ENCODE assay signal across 20 cellular contexts in the genomic region with DNA sequence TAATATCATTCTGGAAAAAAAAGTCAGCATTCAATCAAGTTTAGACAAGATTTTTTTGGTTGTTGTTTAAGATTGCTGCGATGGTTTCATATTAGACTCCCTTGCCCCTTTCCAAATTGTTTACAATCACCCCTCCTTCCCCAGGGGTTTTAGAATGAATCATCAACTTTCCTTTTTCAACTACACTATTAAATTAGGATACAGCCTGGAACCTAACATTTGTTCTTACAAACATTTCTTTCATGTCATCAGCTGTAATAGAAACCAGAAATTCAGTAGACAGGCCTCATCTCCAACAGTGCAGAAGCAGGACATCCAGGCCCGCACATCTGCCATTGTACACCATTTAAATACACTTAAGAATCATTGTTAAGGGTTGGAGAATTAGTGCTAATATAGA. TPM values are rescaled to one million over a fixed set of nuclear protein-coding genes. Genes with fewer than 3 reads are reported as not detected.
DNase-seq lines count a peak whose midpoint lies in the region; ATAC-seq and TF ChIP-seq lines count a peak whose summit lies in the region.
"Had no signal": no experiment of that assay in that cellular context is flagged by ENCODE, and none has a peak within 500 bp of the region (broad histone marks: within the 10 kb centered on the region; RNA-seq: fewer than 3 reads in every experiment).

No MANE protein-coding gene starts in this region.

- H3K27ac Mint-ChIP-seq in activated naive CD8-positive, alpha-beta T cell treated with anti-CD3 and anti-CD28 coated beads for 36 hours, result no peak overlapping the region
- H3K27ac Mint-ChIP-seq: activated naive CD8-positive, alpha-beta T cell; GM23338; stimulated activated memory B cell treated with anti-CD40 and anti-IgM and Interleukin-4, amounts not matched to agents 10 μg/mL and 1 μg/mL and 100 μg/mL, for 72 hours had no signal

- peak; percentile 40 for DNase-seq in AG08395 (ENCODE audit: low spot score)
- peak in 1 of 2 experiments; percentile 52 for DNase-seq in SJSA1 (ENCODE audit: low read depth in 1 of 2, low spot score in 2 of 2)
- peak; percentile 50 for DNase-seq in fibroblast of the aortic adventitia (ENCODE audit: low read depth)
- no peak for DNase-seq in sigmoid colon
- no peak for DNase-seq in SHP77 (lab: John Stamatoyannopoulos, UW)
- DNase-seq in MG63, result no peak
- DNase-seq in activated naive CD8-positive, alpha-beta T cell treated with anti-CD3 and anti-CD28 coated beads for 36 hours, result no peak
- DNase-seq: activated T-cell treated with anti-CD3 and anti-CD28 coated beads for 4 hours; Calu3; cerebellar nuclear complex; KBM-7; naive thymus-derived CD4-positive, alpha-beta T cell; NCI-H1436; NCI-H446; T-helper 1 cell had no signal

- ATAC-seq in HG03159 (IDR thresholded peaks at IDR 0.05; ENCODE audit: unreplicated experiment), result no peak
- ATAC-seq: GM23338; left lobe of liver; naive thymus-derived CD4-positive, alpha-beta T cell; stimulated activated memory B cell treated with anti-CD40 and anti-IgM and Interleukin-4, amounts not matched to agents 10 μg/mL and 1 μg/mL and 100 μg/mL, for 72 hours had no signal

- H3K36me3 ChIP-seq in SJSA1 (no peaks in the 10 kb centered on the region), sigmoid colon (no peaks in the 10 kb centered on the region), MG63 (no peaks in the 10 kb centered on the region)

- peaks cover 19% of the 10 kb centered on the region for H3K4me1 ChIP-seq in SJSA1 (replicated peaks)
- peaks cover 0 to 54% (median 47%) of the 10 kb centered on the region in 4 donors for H3K4me1 ChIP-seq in sigmoid colon

- no peaks in the 10 kb centered on the region for H3K9me3 ChIP-seq in SJSA1 (replicated peaks)
- no peaks in the 10 kb centered on the region for H3K9me3 ChIP-seq in sigmoid colon
- H3K9me3 ChIP-seq in MG63, result no peaks in the 10 kb centered on the region

- no peak for TF ChIP-seq POLR2A in sigmoid colon (IDR thresholded peaks at IDR 0.05)

- TF ChIP-seq CTCF in fibroblast of the aortic adventitia (IDR thresholded peaks at IDR 0.05; ENCODE audit: insufficient read depth, low read length) (no peak), sigmoid colon (IDR thresholded peaks at IDR 0.05) (no peak)

- H3K4me3 Mint-ChIP-seq in activated naive CD8-positive, alpha-beta T cell treated with anti-CD3 and anti-CD28 coated beads for 36 hours, result no peak overlapping the region
- H3K4me3 Mint-ChIP-seq: activated naive CD8-positive, alpha-beta T cell; GM23338; naive thymus-derived CD4-positive, alpha-beta T cell; stimulated activated memory B cell treated with anti-CD40 and anti-IgM and Interleukin-4, amounts not matched to agents 10 μg/mL and 1 μg/mL and 100 μg/mL, for 72 hours had no signal

- H3K4me3 ChIP-seq in SJSA1 (no peak overlapping the region), fibroblast of the aortic adventitia (ENCODE audit: low read depth, low read length) (no peak overlapping the region), sigmoid colon (no peak overlapping the region), MG63 (no peak overlapping the region)
- H3K4me3 ChIP-seq: GM23338 had no signal

- peaks cover 10% of the 10 kb centered on the region for H3K4me1 Mint-ChIP-seq in activated naive CD8-positive, alpha-beta T cell treated with anti-CD3 and anti-CD28 coated beads for 36 hours

- H3K27ac ChIP-seq in SJSA1 (peak overlapping the region; percentile 23), sigmoid colon (peak overlapping the region; percentile 41 to 70 (median 66))

- no peaks in the 10 kb centered on the region for H3K9me3 Mint-ChIP-seq in activated naive CD8-positive, alpha-beta T cell treated with anti-CD3 and anti-CD28 coated beads for 36 hours
- H3K9me3 Mint-ChIP-seq: GM23338; naive thymus-derived CD4-positive, alpha-beta T cell; stimulated activated memory B cell treated with anti-CD40 and anti-IgM and Interleukin-4, amounts not matched to agents 10 μg/mL and 1 μg/mL and 100 μg/mL, for 72 hours had no signal

- TF ChIP-seq EP300 in sigmoid colon (IDR thresholded peaks at IDR 0.05), result no peak

- intact Hi-C loops in sigmoid colon (cut with DNase I), result loop anchor here (5.0 kb wide), 1 partner anchor 88 kb away; a partner anchor contains a TSS

- H3K27me3 ChIP-seq in SJSA1 (replicated peaks) (no peaks in the 10 kb centered on the region), sigmoid colon (no peaks in the 10 kb centered on the region), MG63 (no peaks in the 10 kb centered on the region)

- H3K27me3 Mint-ChIP-seq in activated naive CD8-positive, alpha-beta T cell treated with anti-CD3 and anti-CD28 coated beads for 36 hours, result no peaks in the 10 kb centered on the region
- H3K27me3 Mint-ChIP-seq: activated naive CD8-positive, alpha-beta T cell; stimulated activated memory B cell treated with anti-CD40 and anti-IgM and Interleukin-4, amounts not matched to agents 10 μg/mL and 1 μg/mL and 100 μg/mL, for 72 hours had no signal

- WGBS in sigmoid colon, 2 donors, result 70 to 87% methylated on average over 2 of the region's 2 CpGs

- H3K36me3 Mint-ChIP-seq in activated naive CD8-positive, alpha-beta T cell treated with anti-CD3 and anti-CD28 coated beads for 36 hours, result no peaks in the 10 kb centered on the region
- H3K36me3 Mint-ChIP-seq: activated naive CD8-positive, alpha-beta T cell; naive thymus-derived CD4-positive, alpha-beta T cell; stimulated activated memory B cell treated with anti-CD40 and anti-IgM and Interleukin-4, amounts not matched to agents 10 μg/mL and 1 μg/mL and 100 μg/mL, for 72 hours had no signal

RNA-seq across cellular contexts. Expression of a gene that starts 44.4 kb away (rescaled TPM):
- total RNA-seq in SJSA1 (2014; rRNA removed; shearing (Covaris generic)), result 3.3 and 6.0 TPM in 2 replicates
- total RNA-seq in fibroblast of the aortic adventitia (ENCODE audit: low replicate concordance), result 4.7 and 10.2 TPM in 2 replicates
- total RNA-seq in sigmoid colon, result 10 to 100 TPM in 2 of 4 donors, 1 to 10 TPM in 2; 7.3 to 18.3 (median 9.9) TPM
- polyA plus RNA-seq in sigmoid colon, result 1 to 10 TPM in 1 of 3 donors, under 1 TPM in 2; 0.60 to 2.7 (median 0.92) TPM
- total RNA-seq in MG63 (2014; rRNA removed; shearing (Covaris generic); ENCODE audit: low replicate concordance), result 0.91 and 1.8 TPM in 2 replicates
- total RNA-seq in activated naive CD8-positive, alpha-beta T cell treated with anti-CD3 and anti-CD28 coated beads for 36 hours, result 1 to 10 TPM; 6.0 to 7.9 TPM

Comparison
In these comparisons a context has a peak if more than half of its experiments do, and no peak if none do; other contexts are left out.
1. DNase-seq: peak in AG08395 (single experiment) and fibroblast of the aortic adventitia (single experiment); none in sigmoid colon (single experiment), SHP77 (0 of 2), MG63 (single experiment) and activated naive CD8-positive, alpha-beta T cell treated with anti-CD3 and anti-CD28 coated beads for 36 hours (single experiment).